ENCODE assay signal across 1 cellular context in genomic region chr16:3640207-3640606, GRCh38.
A peak's percentile ranks its signal among the peaks of the same experiment; 100 is the strongest.
TF ChIP-seq lines count a peak whose summit lies in the region.

No MANE protein-coding gene starts in this region.

TF ChIP-seq in HepG2, 621 proteins besides CTCF, POLR2A, EP300 and RAD21 (continued from another document and continues in another):
- TF ChIP-seq ZNF770 (CRISPR knock-in tag; IDR thresholded peaks at IDR 0.05) (0 out of 2 replicates have a peak, but pooled peaks have one; percentile 38), KLF9 (CRISPR knock-in tag; IDR thresholded peaks at IDR 0.05; ENCODE audit: low read depth) (no peak), ZNF790 (CRISPR knock-in tag; IDR thresholded peaks at IDR 0.05; ENCODE audit: borderline replicate concordance) (no peak), ZNF432 (CRISPR knock-in tag; IDR thresholded peaks at IDR 0.05; ENCODE audit: borderline replicate concordance) (no peak), KDM2A (CRISPR knock-in tag; IDR thresholded peaks at IDR 0.05; ENCODE audit: borderline replicate concordance, low read depth) (no peak), ZNF510 (CRISPR knock-in tag; IDR thresholded peaks at IDR 0.05; ENCODE audit: low read depth) (no peak), MIXL1 (CRISPR knock-in tag; IDR thresholded peaks at IDR 0.05) (0 out of 2 replicates have a peak, but pooled peaks have one; percentile 41), NR2F1 (CRISPR knock-in tag; IDR thresholded peaks at IDR 0.05) (no peak; a peak in 1 of 4 replicates), ZNF362 (CRISPR knock-in tag; IDR thresholded peaks at IDR 0.05; ENCODE audit: borderline replicate concordance) (no peak), ZSCAN25 (CRISPR knock-in tag; IDR thresholded peaks at IDR 0.05) (peak; percentile 87; the same call in 1 of the 2 replicates), ZNF337 (CRISPR knock-in tag; IDR thresholded peaks at IDR 0.05; ENCODE audit: borderline replicate concordance, low read depth) (no peak), NFYC (CRISPR knock-in tag; IDR thresholded peaks at IDR 0.05) (peak; percentile 40; the same call in 1 of the 2 replicates), GFI1 (CRISPR knock-in tag; IDR thresholded peaks at IDR 0.05; ENCODE audit: borderline replicate concordance) (peak; percentile 95), GABPA (IDR thresholded peaks at IDR 0.05; ENCODE audit: low read depth, low read length) (no peak), GABPA (CRISPR knock-in tag; IDR thresholded peaks at IDR 0.05; ENCODE audit: low read depth) (peak; percentile 44; the same call in 1 of the 2 replicates), UBTF (CRISPR knock-in tag; IDR thresholded peaks at IDR 0.05) (peak; percentile 51; the same call in 1 of the 2 replicates), ZBTB25 (CRISPR knock-in tag; IDR thresholded peaks at IDR 0.05) (0 out of 2 replicates have a peak, but pooled peaks have one; percentile 17), IKZF1 (IDR thresholded peaks at IDR 0.05) (no peak), MXD4 (CRISPR knock-in tag; IDR thresholded peaks at IDR 0.05) (no peak), ZNF121 (CRISPR knock-in tag; IDR thresholded peaks at IDR 0.05) (no peak), TOPORS (CRISPR knock-in tag; IDR thresholded peaks at IDR 0.05) (no peak), MAFK (conservative IDR thresholded peaks at IDR 0.05 in 1 of 2, IDR thresholded peaks at IDR 0.05 in 1 of 2; ENCODE audit: low read length in 2 of 2) (no peak), FOXP4 (CRISPR knock-in tag; IDR thresholded peaks at IDR 0.05) (peak; percentile 70), ARID3A (IDR thresholded peaks at IDR 0.05; ENCODE audit: low read depth, low read length) (no peak), KDM1A (CRISPR knock-in tag; IDR thresholded peaks at IDR 0.05) (no peak), SP5 (CRISPR knock-in tag; IDR thresholded peaks at IDR 0.05; ENCODE audit: borderline replicate concordance, low read depth) (peak; percentile 49), MAF1 (CRISPR knock-in tag; IDR thresholded peaks at IDR 0.05; ENCODE audit: borderline replicate concordance) (no peak), DMAP1 (CRISPR knock-in tag; IDR thresholded peaks at IDR 0.05) (no peak), ZNF143 (CRISPR knock-in tag; IDR thresholded peaks at IDR 0.05) (no peak), ZNF281 (CRISPR knock-in tag; IDR thresholded peaks at IDR 0.05; ENCODE audit: borderline replicate concordance) (no peak), KDM3A (CRISPR knock-in tag; IDR thresholded peaks at IDR 0.05; ENCODE audit: low read depth) (no peak), AHDC1 (CRISPR knock-in tag; IDR thresholded peaks at IDR 0.05; ENCODE audit: borderline replicate concordance) (peak; percentile 61; the same call in 1 of the 2 replicates), ARNT2 (CRISPR knock-in tag; IDR thresholded peaks at IDR 0.05; ENCODE audit: low read depth) (no peak), ZNF580 (CRISPR knock-in tag; IDR thresholded peaks at IDR 0.05; ENCODE audit: borderline replicate concordance, low read depth) (no peak), RXRB (CRISPR knock-in tag; IDR thresholded peaks at IDR 0.05; ENCODE audit: borderline replicate concordance) (peak; percentile 57; the same call in 1 of the 2 replicates), ZNF3 (CRISPR knock-in tag; IDR thresholded peaks at IDR 0.05) (no peak), KDM6A (CRISPR knock-in tag; IDR thresholded peaks at IDR 0.05; ENCODE audit: low read depth) (0 out of 2 replicates have a peak, but pooled peaks have one; percentile 25), ZNF775 (CRISPR knock-in tag; IDR thresholded peaks at IDR 0.05; ENCODE audit: borderline replicate concordance) (no peak), ZNF576 (CRISPR knock-in tag; IDR thresholded peaks at IDR 0.05) (no peak), NAIF1 (CRISPR knock-in tag; IDR thresholded peaks at IDR 0.05; ENCODE audit: borderline replicate concordance) (no peak), ETV5 (CRISPR knock-in tag; IDR thresholded peaks at IDR 0.05; ENCODE audit: borderline replicate concordance) (peak; percentile 74; the same call in 1 of the 2 replicates), ZFP41 (CRISPR knock-in tag; IDR thresholded peaks at IDR 0.05; ENCODE audit: borderline replicate concordance) (no peak), ZNF256 (CRISPR knock-in tag; conservative IDR thresholded peaks at IDR 0.05) (no peak)
